ENCODE assay signal across 1 cellular context in the genomic region with DNA sequence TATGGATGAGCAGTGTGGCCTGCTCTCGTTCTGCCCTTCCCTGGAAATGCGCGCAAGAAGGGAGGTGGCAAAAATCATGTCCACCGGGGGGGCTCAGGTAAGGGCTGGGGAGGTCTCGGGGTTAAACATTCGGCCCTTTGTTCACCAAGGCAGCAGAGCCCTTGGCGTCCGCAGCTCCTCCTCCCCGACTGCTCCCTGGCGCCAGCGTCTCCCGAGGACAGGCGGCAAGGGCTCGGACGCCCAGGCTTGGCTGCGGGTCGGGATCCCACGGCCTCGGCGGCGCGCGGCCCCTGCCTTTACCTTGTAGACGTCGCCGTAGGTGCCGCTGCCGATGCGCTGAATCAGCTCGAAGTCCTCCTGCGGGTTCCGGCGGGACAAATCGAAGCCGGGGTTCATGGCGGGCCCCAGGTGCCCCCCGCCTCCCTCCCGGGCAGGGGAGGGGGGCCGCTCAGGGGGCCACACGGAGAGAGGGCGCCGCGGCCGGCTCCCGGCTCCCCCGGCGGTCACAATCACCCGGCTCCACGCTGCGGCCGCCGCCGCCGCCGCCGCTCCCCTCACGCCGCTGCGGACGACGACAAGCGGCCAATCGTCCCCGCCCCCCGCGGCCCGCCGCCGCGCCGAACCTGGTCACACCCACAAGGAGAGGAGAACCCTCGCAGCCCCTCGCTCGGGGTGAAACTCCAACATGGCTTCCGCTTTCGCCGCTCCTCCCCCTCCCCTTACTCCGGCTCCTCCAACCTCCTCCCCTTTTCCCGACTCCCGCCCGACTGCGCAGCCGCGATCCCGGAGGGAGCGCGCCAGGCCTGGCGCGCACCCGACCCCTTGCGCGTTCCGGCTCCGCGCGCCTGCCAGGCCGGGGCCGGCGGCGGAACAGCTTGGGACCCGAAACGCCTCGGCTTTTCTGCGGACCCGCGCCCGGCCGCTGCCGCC.
TF ChIP-seq lines count a peak whose summit lies in the region.

Gene MAP4K3 (minus strand): TSS at position 694 of the 930 bp plus-strand sequence. CDS start 298 bp downstream, at position 396.

TF ChIP-seq in HepG2, 621 proteins besides CTCF, POLR2A, EP300 and RAD21 (continued from another document and continues in another):
- TF ChIP-seq ZNF276 (CRISPR knock-in tag; IDR thresholded peaks at IDR 0.05; ENCODE audit: low read depth) (0 out of 2 replicates have a peak, but pooled peaks have one; percentile 20), THAP9 (CRISPR knock-in tag; IDR thresholded peaks at IDR 0.05; ENCODE audit: borderline replicate concordance) (peak; percentile 76; the same call in 1 of the 2 replicates), ZUFSP (CRISPR knock-in tag; IDR thresholded peaks at IDR 0.05; ENCODE audit: borderline replicate concordance) (no peak), ZNF24 (IDR thresholded peaks at IDR 0.05) (no peak), ZNF205 (CRISPR knock-in tag; IDR thresholded peaks at IDR 0.05) (no peak; the same call in 1 of the 2 replicates), GPN1 (CRISPR knock-in tag; IDR thresholded peaks at IDR 0.05; ENCODE audit: borderline replicate concordance) (no peak), ZFP90 (CRISPR knock-in tag; IDR thresholded peaks at IDR 0.05; ENCODE audit: borderline replicate concordance) (peak; percentile 38; the same call in 1 of the 2 replicates), ATRX (CRISPR knock-in tag; IDR thresholded peaks at IDR 0.05; ENCODE audit: borderline replicate concordance) (no peak), TEAD2 (CRISPR knock-in tag; IDR thresholded peaks at IDR 0.05) (no peak), ZNF766 (CRISPR knock-in tag; IDR thresholded peaks at IDR 0.05; ENCODE audit: borderline replicate concordance) (no peak), ZNF382 (CRISPR knock-in tag; IDR thresholded peaks at IDR 0.05; ENCODE audit: borderline replicate concordance) (no peak), SMARCE1 (IDR thresholded peaks at IDR 0.05; ENCODE audit: borderline replicate concordance) (no peak), ZNF678 (CRISPR knock-in tag; IDR thresholded peaks at IDR 0.05) (no peak; the same call in 1 of the 2 replicates), DR1 (CRISPR knock-in tag; IDR thresholded peaks at IDR 0.05) (peak; percentile 23; the same call in 1 of the 2 replicates), CREB1 (IDR thresholded peaks at IDR 0.05) (peak; percentile 5; the same call in 1 of the 2 replicates), CREB1 (CRISPR knock-in tag; IDR thresholded peaks at IDR 0.05) (no peak), BCLAF1 (IDR thresholded peaks at IDR 0.05) (no peak), SMYD3 (CRISPR knock-in tag; IDR thresholded peaks at IDR 0.05) (no peak), YEATS2 (CRISPR knock-in tag; IDR thresholded peaks at IDR 0.05; ENCODE audit: borderline replicate concordance) (no peak), ZNF792 (CRISPR knock-in tag; IDR thresholded peaks at IDR 0.05) (peak; percentile 56; the same call in 1 of the 2 replicates), ZNF558 (CRISPR knock-in tag; IDR thresholded peaks at IDR 0.05; ENCODE audit: borderline replicate concordance) (no peak), MTERF4 (CRISPR knock-in tag; IDR thresholded peaks at IDR 0.05) (peak; percentile 72; the same call in 1 of the 2 replicates)
- TF ChIP-seq, protein P1, sequence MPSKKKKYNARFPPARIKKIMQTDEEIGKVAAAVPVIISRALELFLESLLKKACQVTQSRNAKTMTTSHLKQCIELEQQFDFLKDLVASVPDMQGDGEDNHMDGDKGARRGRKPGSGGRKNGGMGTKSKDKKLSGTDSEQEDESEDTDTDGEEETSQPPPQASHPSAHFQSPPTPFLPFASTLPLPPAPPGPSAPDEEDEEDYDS (CRISPR knock-in tag; IDR thresholded peaks at IDR 0.05): peak; percentile 34
- TF ChIP-seq, protein P2, sequence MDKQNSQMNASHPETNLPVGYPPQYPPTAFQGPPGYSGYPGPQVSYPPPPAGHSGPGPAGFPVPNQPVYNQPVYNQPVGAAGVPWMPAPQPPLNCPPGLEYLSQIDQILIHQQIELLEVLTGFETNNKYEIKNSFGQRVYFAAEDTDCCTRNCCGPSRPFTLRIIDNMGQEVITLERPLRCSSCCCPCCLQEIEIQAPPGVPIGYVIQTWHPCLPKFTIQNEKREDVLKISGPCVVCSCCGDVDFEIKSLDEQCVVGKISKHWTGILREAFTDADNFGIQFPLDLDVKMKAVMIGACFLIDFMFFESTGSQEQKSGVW (CRISPR knock-in tag; IDR thresholded peaks at IDR 0.05; ENCODE audit: borderline replicate concordance): no peak
- TF ChIP-seq, protein P3, sequence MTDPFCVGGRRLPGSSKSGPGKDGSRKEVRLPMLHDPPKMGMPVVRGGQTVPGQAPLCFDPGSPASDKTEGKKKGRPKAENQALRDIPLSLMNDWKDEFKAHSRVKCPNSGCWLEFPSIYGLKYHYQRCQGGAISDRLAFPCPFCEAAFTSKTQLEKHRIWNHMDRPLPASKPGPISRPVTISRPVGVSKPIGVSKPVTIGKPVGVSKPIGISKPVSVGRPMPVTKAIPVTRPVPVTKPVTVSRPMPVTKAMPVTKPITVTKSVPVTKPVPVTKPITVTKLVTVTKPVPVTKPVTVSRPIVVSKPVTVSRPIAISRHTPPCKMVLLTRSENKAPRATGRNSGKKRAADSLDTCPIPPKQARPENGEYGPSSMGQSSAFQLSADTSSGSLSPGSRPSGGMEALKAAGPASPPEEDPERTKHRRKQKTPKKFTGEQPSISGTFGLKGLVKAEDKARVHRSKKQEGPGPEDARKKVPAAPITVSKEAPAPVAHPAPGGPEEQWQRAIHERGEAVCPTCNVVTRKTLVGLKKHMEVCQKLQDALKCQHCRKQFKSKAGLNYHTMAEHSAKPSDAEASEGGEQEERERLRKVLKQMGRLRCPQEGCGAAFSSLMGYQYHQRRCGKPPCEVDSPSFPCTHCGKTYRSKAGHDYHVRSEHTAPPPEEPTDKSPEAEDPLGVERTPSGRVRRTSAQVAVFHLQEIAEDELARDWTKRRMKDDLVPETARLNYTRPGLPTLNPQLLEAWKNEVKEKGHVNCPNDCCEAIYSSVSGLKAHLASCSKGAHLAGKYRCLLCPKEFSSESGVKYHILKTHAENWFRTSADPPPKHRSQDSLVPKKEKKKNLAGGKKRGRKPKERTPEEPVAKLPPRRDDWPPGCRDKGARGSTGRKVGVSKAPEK (CRISPR knock-in tag; IDR thresholded peaks at IDR 0.05; ENCODE audit: borderline replicate concordance): peak; percentile 93; the same call in 1 of the 2 replicates
- TF ChIP-seq, protein P4, sequence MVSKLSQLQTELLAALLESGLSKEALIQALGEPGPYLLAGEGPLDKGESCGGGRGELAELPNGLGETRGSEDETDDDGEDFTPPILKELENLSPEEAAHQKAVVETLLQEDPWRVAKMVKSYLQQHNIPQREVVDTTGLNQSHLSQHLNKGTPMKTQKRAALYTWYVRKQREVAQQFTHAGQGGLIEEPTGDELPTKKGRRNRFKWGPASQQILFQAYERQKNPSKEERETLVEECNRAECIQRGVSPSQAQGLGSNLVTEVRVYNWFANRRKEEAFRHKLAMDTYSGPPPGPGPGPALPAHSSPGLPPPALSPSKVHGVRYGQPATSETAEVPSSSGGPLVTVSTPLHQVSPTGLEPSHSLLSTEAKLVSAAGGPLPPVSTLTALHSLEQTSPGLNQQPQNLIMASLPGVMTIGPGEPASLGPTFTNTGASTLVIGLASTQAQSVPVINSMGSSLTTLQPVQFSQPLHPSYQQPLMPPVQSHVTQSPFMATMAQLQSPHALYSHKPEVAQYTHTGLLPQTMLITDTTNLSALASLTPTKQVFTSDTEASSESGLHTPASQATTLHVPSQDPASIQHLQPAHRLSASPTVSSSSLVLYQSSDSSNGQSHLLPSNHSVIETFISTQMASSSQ (IDR thresholded peaks at IDR 0.05; ENCODE audit: low read depth): no peak
- TF ChIP-seq, protein P4 (CRISPR knock-in tag; IDR thresholded peaks at IDR 0.05; ENCODE audit: borderline replicate concordance): no peak
- TF ChIP-seq, protein P5, sequence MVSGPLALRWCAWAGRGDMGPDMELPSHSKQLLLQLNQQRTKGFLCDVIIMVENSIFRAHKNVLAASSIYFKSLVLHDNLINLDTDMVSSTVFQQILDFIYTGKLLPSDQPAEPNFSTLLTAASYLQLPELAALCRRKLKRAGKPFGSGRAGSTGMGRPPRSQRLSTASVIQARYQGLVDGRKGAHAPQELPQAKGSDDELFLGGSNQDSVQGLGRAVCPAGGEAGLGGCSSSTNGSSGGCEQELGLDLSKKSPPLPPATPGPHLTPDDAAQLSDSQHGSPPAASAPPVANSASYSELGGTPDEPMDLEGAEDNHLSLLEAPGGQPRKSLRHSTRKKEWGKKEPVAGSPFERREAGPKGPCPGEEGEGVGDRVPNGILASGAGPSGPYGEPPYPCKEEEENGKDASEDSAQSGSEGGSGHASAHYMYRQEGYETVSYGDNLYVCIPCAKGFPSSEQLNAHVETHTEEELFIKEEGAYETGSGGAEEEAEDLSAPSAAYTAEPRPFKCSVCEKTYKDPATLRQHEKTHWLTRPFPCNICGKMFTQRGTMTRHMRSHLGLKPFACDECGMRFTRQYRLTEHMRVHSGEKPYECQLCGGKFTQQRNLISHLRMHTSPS (CRISPR knock-in tag; IDR thresholded peaks at IDR 0.05; ENCODE audit: low read depth): peak; percentile 53; the same call in 1 of the 2 replicates
